ENCODE assay signal across 15 cellular contexts in genomic region chr7:130615583-130615982, GRCh38. TPM values are rescaled to one million over a fixed set of nuclear protein-coding genes. Genes with fewer than 3 reads are reported as not detected.
DNase-seq lines count a peak whose midpoint lies in the region; ATAC-seq, FAIRE-seq and TF ChIP-seq lines count a peak whose summit lies in the region.
"Had no signal": no experiment of that assay in that cellular context is flagged by ENCODE, and none has a peak within 500 bp of the region (broad histone marks: within the 10 kb centered on the region; RNA-seq: fewer than 3 reads in every experiment).

No MANE protein-coding gene starts in this region.

- peaks cover 6% of the 10 kb centered on the region for H3K36me3 ChIP-seq in IMR-90 (ENCODE audit: control insufficient read depth, insufficient read depth, low read length)
- no peaks in the 10 kb centered on the region for H3K36me3 ChIP-seq in right lobe of liver
- H3K36me3 ChIP-seq in CD8-positive, alpha-beta T cell (ENCODE audit: insufficient read depth, low read length), result no peaks in the 10 kb centered on the region
- H3K36me3 ChIP-seq: HAP-1 had no signal

- H3K27ac ChIP-seq in IMR-90 (ENCODE audit: insufficient read depth, low read length), result no peak overlapping the region
- no peak overlapping the region for H3K27ac ChIP-seq in right lobe of liver
- no peak overlapping the region for H3K27ac ChIP-seq in CD8-positive, alpha-beta T cell (ENCODE audit: low read depth, low read length)
- H3K27ac ChIP-seq: A549 had no signal

- H4K20me1 ChIP-seq in IMR-90 (ENCODE audit: insufficient read depth, low read length), result no peaks in the 10 kb centered on the region

- CTCF ChIA-PET in IMR-90 (lab: Yijun Ruan, JAX), result no interaction called here
- CTCF ChIA-PET in CD8-positive, alpha-beta T cell (lab: Charles Lee), result no interaction called here

- no peak overlapping the region for H2BK20ac ChIP-seq in IMR-90 (ENCODE audit: low read depth, low read length)

- no peak overlapping the region for H2BK120ac ChIP-seq in IMR-90 (ENCODE audit: low read depth, low read length)

- dilution Hi-C loops in IMR-90 (cut with HindIII; ENCODE audit: low sequenced_read_pairs, unreplicated experiment), result no loop called here

- no peak overlapping the region for H3K14ac ChIP-seq in IMR-90 (replicated peaks; ENCODE audit: low read depth, low read length)

- H3K9me3 Mint-ChIP-seq in CD8-positive, alpha-beta T cell, result peaks cover 5% of the 10 kb centered on the region

- H3K4me1 Mint-ChIP-seq in CD8-positive, alpha-beta T cell (ENCODE audit: low read depth), result no peaks in the 10 kb centered on the region
- H3K4me1 Mint-ChIP-seq: CD14-positive monocyte; CD8-positive, alpha-beta memory T cell had no signal

- H3K4me2 ChIP-seq in IMR-90 (ENCODE audit: low read depth, low read length), result no peak overlapping the region
- H3K4me2 ChIP-seq: A549 had no signal

- H4K5ac ChIP-seq in IMR-90 (ENCODE audit: low read depth, low read length), result no peak overlapping the region

- POLR2A ChIA-PET in IMR-90 (lab: Charles Lee; ENCODE audit: unreplicated experiment), result no interaction called here
- POLR2A ChIA-PET in CD8-positive, alpha-beta T cell (lab: Charles Lee), result no interaction called here

- H3K23ac ChIP-seq in IMR-90 (ENCODE audit: low read depth, low read length), result no peak overlapping the region

- H3K27ac Mint-ChIP-seq in CD8-positive, alpha-beta T cell, result no peak overlapping the region
- H3K27ac Mint-ChIP-seq: CD14-positive monocyte; CD8-positive, alpha-beta memory T cell had no signal

- no peak overlapping the region for H3K4me3 ChIP-seq in IMR-90 (ENCODE audit: insufficient read depth, low read depth, low read length)
- H3K4me3 ChIP-seq in right lobe of liver, result no peak overlapping the region
- no peak overlapping the region for H3K4me3 ChIP-seq in CD8-positive, alpha-beta T cell (ENCODE audit: low read depth, low read length)
- H3K4me3 ChIP-seq: A549, HAP-1 had no signal

- no peaks in the 10 kb centered on the region for H3K4me1 ChIP-seq in IMR-90 (ENCODE audit: control insufficient read depth, insufficient read depth, low read length)
- peaks cover 0 to 6% (median 3%) of the 10 kb centered on the region in 4 donors for H3K4me1 ChIP-seq in right lobe of liver
- H3K4me1 ChIP-seq in CD8-positive, alpha-beta T cell (ENCODE audit: insufficient read depth, low read length), result no peaks in the 10 kb centered on the region
- H3K4me1 ChIP-seq: A549, Caco-2, HAP-1 had no signal

- intact Hi-C loops in IMR-90 (cut with micrococcal nuclease) (no loop called here), left ventricle myocardium superior (cut with micrococcal nuclease) (no loop called here), right lobe of liver (cut with DNase I) (no loop called here)
- intact Hi-C loops in CD8-positive, alpha-beta T cell (cut with DNase I, micrococcal nuclease), result no loop called here

- H3K27me3 ChIP-seq in IMR-90 (ENCODE audit: control insufficient read depth, insufficient read depth, low read length) (no peaks in the 10 kb centered on the region), right lobe of liver (no peaks in the 10 kb centered on the region)
- no peaks in the 10 kb centered on the region for H3K27me3 ChIP-seq in CD8-positive, alpha-beta T cell (ENCODE audit: insufficient read depth, low read length)

- peak; percentile 21 for FAIRE-seq in GM19239 (lab: Jason Lieb, UNC)
- FAIRE-seq: H1 had no signal

- peaks cover 60% of the 10 kb centered on the region for H3K36me3 Mint-ChIP-seq in CD8-positive, alpha-beta T cell

- DNase-seq in GM19239 (ENCODE audit: insufficient read length, low spot score), result no peak
- no peak for DNase-seq in IMR-90
- no peak for DNase-seq in left ventricle myocardium superior
- peak; percentile 34 to 64 (median 58) for DNase-seq in right lobe of liver
- no peak for DNase-seq in CD8-positive, alpha-beta T cell
- no peak for DNase-seq in SW 1271 (lab: John Stamatoyannopoulos, UW)
- DNase-seq in mesenteric fat pad (ENCODE audit: low spot score), result no peak
- DNase-seq: Caco-2; CD8-positive, alpha-beta memory T cell; DND-41; GF-D8 had no signal

- no peak overlapping the region for H3K18ac ChIP-seq in IMR-90 (ENCODE audit: low read depth, low read length)

- no peak overlapping the region for H3K4ac ChIP-seq in IMR-90 (ENCODE audit: low read depth, low read length)

- no peak overlapping the region for H4K8ac ChIP-seq in IMR-90 (ENCODE audit: low read depth in 2 of 2, low read length in 2 of 2)

- no peaks in the 10 kb centered on the region for H3K9me1 ChIP-seq in IMR-90 (ENCODE audit: insufficient read depth, low read length)

- no TSS peak for BruUV-seq in IMR-90 (replicated peaks; lab: Mats Ljungman, UMichigan)

- ATAC-seq in IMR-90 (ENCODE audit: low read depth) (no peak), left ventricle myocardium superior (peak; percentile 94), right lobe of liver (peak; percentile 99 to 100 (median 100))
- ATAC-seq in CD8-positive, alpha-beta T cell, result no peak
- ATAC-seq: A549 had no signal

- no peak overlapping the region for H2AFZ ChIP-seq in IMR-90 (replicated peaks; ENCODE audit: low read length, poor library complexity)

- no peak for TF ChIP-seq RAD21 in IMR-90 (IDR thresholded peaks at IDR 0.05; ENCODE audit: low read length)

- no peaks in the 10 kb centered on the region for H3K27me3 Mint-ChIP-seq in CD8-positive, alpha-beta T cell (ENCODE audit: low read depth)
- H3K27me3 Mint-ChIP-seq: CD8-positive, alpha-beta memory T cell had no signal

- no peak for TF ChIP-seq CTCF in IMR-90 (conservative IDR thresholded peaks at IDR 0.05; ENCODE audit: low read depth, low read length)
- no peak for TF ChIP-seq CTCF in right lobe of liver (IDR thresholded peaks at IDR 0.05)
- TF ChIP-seq CTCF in CD8-positive, alpha-beta T cell (IDR thresholded peaks at IDR 0.05), result no peak

- no peak overlapping the region for H3K56ac ChIP-seq in IMR-90 (ENCODE audit: extremely low read depth, insufficient read depth, low read length)

- H3K9me3 ChIP-seq in IMR-90 (ENCODE audit: control insufficient read depth, insufficient read depth, low read length) (no peaks in the 10 kb centered on the region), right lobe of liver (no peaks in the 10 kb centered on the region)
- H3K9me3 ChIP-seq in CD8-positive, alpha-beta T cell (ENCODE audit: low read length), result no peaks in the 10 kb centered on the region
- H3K9me3 ChIP-seq: A549, Caco-2, HAP-1 had no signal

- H2BK5ac ChIP-seq in IMR-90 (ENCODE audit: low read depth, low read length, poor library complexity, severe bottlenecking), result no peak overlapping the region

- no peak overlapping the region for H2AK5ac ChIP-seq in IMR-90 (ENCODE audit: low read depth, low read length)

- no peak overlapping the region for H3K4me3 Mint-ChIP-seq in CD8-positive, alpha-beta T cell
- H3K4me3 Mint-ChIP-seq: CD14-positive monocyte; CD8-positive, alpha-beta memory T cell had no signal

- H3K79me1 ChIP-seq in IMR-90 (ENCODE audit: low read depth in 1 of 2, low read length in 2 of 2), result no peaks in the 10 kb centered on the region

- no peak overlapping the region for H2BK15ac ChIP-seq in IMR-90 (ENCODE audit: low read depth, low read length)

- H2AK9ac ChIP-seq in IMR-90 (replicated peaks; ENCODE audit: low read depth, low read length, poor library complexity), result no peak overlapping the region

- in situ Hi-C loops in IMR-90 (cut with MboI; ENCODE audit: low sequenced_read_pairs), result no loop called here

- H3K9ac ChIP-seq in IMR-90 (ENCODE audit: low read depth, low read length), result no peak overlapping the region

- TF ChIP-seq POLR2A in IMR-90 (IDR thresholded peaks at IDR 0.05; ENCODE audit: low read depth, low read length) (no peak), right lobe of liver (IDR thresholded peaks at IDR 0.05) (no peak)

- 100% methylated on average over 1 of the region's 2 CpGs; no CpG with 5 or more reads in 1 of the 2 experiments for WGBS in IMR-90 (ENCODE audit: extremely low coverage in 2 of 2, insufficient read length in 1 of 2), 2 experiments
- 54% methylated on average over 2 of the region's 2 CpGs for WGBS in right lobe of liver (ENCODE audit: insufficient coverage, low coverage, low lambda C conversion rate, missing lambda C conversion rate)

- H4K91ac ChIP-seq in IMR-90 (ENCODE audit: insufficient read depth, low read depth, low read length), result no peak overlapping the region

TF ChIP-seq in IMR-90, 13 proteins besides CTCF, POLR2A, EP300 and RAD21:
- TF ChIP-seq MAFK (IDR thresholded peaks at IDR 0.05; ENCODE audit: low read depth, low read length) (no peak), CEBPB (IDR thresholded peaks at IDR 0.05; ENCODE audit: low read depth, low read length) (peak; percentile 50; the same call in 1 of the 2 replicates), RFX5 (IDR thresholded peaks at IDR 0.05; ENCODE audit: low read depth, low read length) (no peak), SMC3 (IDR thresholded peaks at IDR 0.05; ENCODE audit: low read depth, low read length) (no peak), FOS (IDR thresholded peaks at IDR 0.05; ENCODE audit: low read depth, low read length) (no peak)
- TF ChIP-seq, protein P1, sequence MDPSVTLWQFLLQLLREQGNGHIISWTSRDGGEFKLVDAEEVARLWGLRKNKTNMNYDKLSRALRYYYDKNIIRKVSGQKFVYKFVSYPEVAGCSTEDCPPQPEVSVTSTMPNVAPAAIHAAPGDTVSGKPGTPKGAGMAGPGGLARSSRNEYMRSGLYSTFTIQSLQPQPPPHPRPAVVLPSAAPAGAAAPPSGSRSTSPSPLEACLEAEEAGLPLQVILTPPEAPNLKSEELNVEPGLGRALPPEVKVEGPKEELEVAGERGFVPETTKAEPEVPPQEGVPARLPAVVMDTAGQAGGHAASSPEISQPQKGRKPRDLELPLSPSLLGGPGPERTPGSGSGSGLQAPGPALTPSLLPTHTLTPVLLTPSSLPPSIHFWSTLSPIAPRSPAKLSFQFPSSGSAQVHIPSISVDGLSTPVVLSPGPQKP (IDR thresholded peaks at IDR 0.05; ENCODE audit: borderline replicate concordance, low read depth, low read length), result no peak
- TF ChIP-seq, protein P2, sequence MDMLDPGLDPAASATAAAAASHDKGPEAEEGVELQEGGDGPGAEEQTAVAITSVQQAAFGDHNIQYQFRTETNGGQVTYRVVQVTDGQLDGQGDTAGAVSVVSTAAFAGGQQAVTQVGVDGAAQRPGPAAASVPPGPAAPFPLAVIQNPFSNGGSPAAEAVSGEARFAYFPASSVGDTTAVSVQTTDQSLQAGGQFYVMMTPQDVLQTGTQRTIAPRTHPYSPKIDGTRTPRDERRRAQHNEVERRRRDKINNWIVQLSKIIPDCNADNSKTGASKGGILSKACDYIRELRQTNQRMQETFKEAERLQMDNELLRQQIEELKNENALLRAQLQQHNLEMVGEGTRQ (IDR thresholded peaks at IDR 0.05; ENCODE audit: low read depth, low read length), result no peak

RNA-seq across cellular contexts. Expression of gene COPG2, which starts 53.0 kb away (rescaled TPM):
- total RNA-seq in IMR-90 (2012; rRNA removed) (41.7 and 50.0 TPM in 2 replicates), left ventricle myocardium superior (19.2 TPM), right lobe of liver (1 to 10 TPM; 6.5 to 8.9 (median 8.4) TPM), mesenteric fat pad (25.9 TPM)
- polyA plus RNA-seq in IMR-90 (2012; rRNA removed), result 15.3 and 18.1 TPM in 2 replicates
- 5.4 and 10.8 TPM in 2 replicates for polyA plus RNA-seq in IMR-90 (2012; cell fraction: cytosol; rRNA removed)
- polyA plus RNA-seq in IMR-90 (2012; cell fraction: nucleus; rRNA removed; ENCODE audit: low replicate concordance), result 1.2 and 9.4 TPM in 2 replicates
- total RNA-seq in CD8-positive, alpha-beta T cell, result 1 to 10 TPM; 2.7 to 3.0 TPM

Comparison
In these comparisons a context has a peak if more than half of its experiments do, and no peak if none do; other contexts are left out.
1. DNase-seq: peak in right lobe of liver (3 of 3); none in GM19239 (single experiment), IMR-90 (single experiment), left ventricle myocardium superior (single experiment), CD8-positive, alpha-beta T cell (0 of 7), SW 1271 (0 of 2) and mesenteric fat pad (single experiment).
2. ATAC-seq: peak in left ventricle myocardium superior (single experiment) and right lobe of liver (4 of 4); none in IMR-90 (single experiment) and CD8-positive, alpha-beta T cell (single experiment).